22 cellular contexts compared by ENCODE assay signal in the genomic region with DNA sequence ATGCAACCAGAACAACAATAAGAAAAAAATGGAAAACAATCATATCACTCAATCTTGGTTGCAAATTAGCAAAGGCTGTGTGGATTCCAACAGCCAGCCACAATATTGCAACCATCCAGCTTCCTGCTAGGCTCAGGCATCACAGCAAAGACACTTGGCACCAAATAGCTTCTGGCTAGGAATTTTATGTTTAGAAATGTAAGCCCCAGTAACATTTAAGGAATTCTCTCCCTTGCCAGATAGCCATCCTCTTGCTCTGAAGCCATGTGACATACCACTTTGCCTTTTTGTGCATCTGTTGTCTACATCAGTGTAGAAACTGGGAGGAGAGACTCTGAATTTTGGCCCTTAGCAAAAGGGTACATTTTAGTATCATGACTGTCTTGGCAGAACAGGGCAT. TPM values are rescaled to one million over a fixed set of nuclear protein-coding genes. Genes with fewer than 3 reads are reported as not detected.
DNase-seq lines count a peak whose midpoint lies in the region; ATAC-seq and TF ChIP-seq lines count a peak whose summit lies in the region.
"Had no signal": no experiment of that assay in that cellular context is flagged by ENCODE, and none has a peak within 500 bp of the region (broad histone marks: within the 10 kb centered on the region; RNA-seq: fewer than 3 reads in every experiment).

No MANE protein-coding gene starts in this region.

- DNase-seq in GM04503 (ENCODE audit: low read depth): peak; percentile 99
- no peak for DNase-seq in ascending aorta (ENCODE audit: low spot score in 2 of 2)
- DNase-seq in fibroblast of villous mesenchyme (ENCODE audit: low read depth): peak; percentile 19
- no peak for DNase-seq in aorta
- no peak for DNase-seq in activated CD4-positive, alpha-beta T cell treated with anti-CD3 and anti-CD28 coated beads for 48 hours
- DNase-seq in pons (ENCODE audit: low spot score): no peak
- DNase-seq: activated B cell treated with CpG ODN at 0.5 μM for 24 hours; activated CD8-positive, alpha-beta T cell treated with anti-CD3 and anti-CD28 coated beads for 36 hours; activated T-cell treated with anti-CD3 and anti-CD28 coated beads, Interleukin-2, amount 50 U/mL, for 72 hours; brain microvascular endothelial cell; CD4-positive, alpha-beta T cell; cortex of kidney; DMS79; left ventricle myocardium superior; NCI-H146; NCI-H774; ovary; SIG-M5; stimulated activated CD4-positive, alpha-beta T cell treated with anti-CD3 and anti-CD28 coated beads, Interleukin-4, amount 100 ng/mL, for 1 hour; T-helper 2 cell had no signal

- H3K36me3 ChIP-seq in ascending aorta (no peaks in the 10 kb centered on the region), aorta (ENCODE audit: control insufficient read depth in 1 of 2, insufficient read depth in 2 of 2, low read length in 1 of 2) (no peaks in the 10 kb centered on the region)
- H3K36me3 ChIP-seq: brain microvascular endothelial cell, ovary had no signal

- ATAC-seq in aorta (ENCODE audit: low FRiP score) (no peak), GM18502 (IDR thresholded peaks at IDR 0.05; ENCODE audit: poor library complexity, unreplicated experiment) (no peak)
- ATAC-seq: activated CD8-positive, alpha-beta T cell treated with anti-CD3 and anti-CD28 coated beads for 36 hours; activated T-cell treated with anti-CD3 and anti-CD28 coated beads, Interleukin-2, amount 50 U/mL, for 72 hours; left ventricle myocardium superior had no signal

- no peak for TF ChIP-seq CTCF in ascending aorta (IDR thresholded peaks at IDR 0.05)
- TF ChIP-seq CTCF in fibroblast of villous mesenchyme (IDR thresholded peaks at IDR 0.05; ENCODE audit: insufficient read depth, low read depth, low read length): no peak

- peak overlapping the region; percentile 83 to 84 for H3K27ac ChIP-seq in ascending aorta
- peak overlapping the region; percentile 55 to 95 for H3K27ac ChIP-seq in aorta (ENCODE audit: low read depth in 1 of 2, low read length in 2 of 2)
- H3K27ac ChIP-seq: brain microvascular endothelial cell had no signal

- no peaks in the 10 kb centered on the region for H3K27me3 ChIP-seq in ascending aorta
- H3K27me3 ChIP-seq in aorta (ENCODE audit: control insufficient read depth in 1 of 2, insufficient read depth in 2 of 2, low read length in 1 of 2): no peaks in the 10 kb centered on the region
- H3K27me3 ChIP-seq: brain microvascular endothelial cell, ovary had no signal

- H3K4me1 ChIP-seq in ascending aorta (peaks cover 11 to 22% of the 10 kb centered on the region in 2 donors), aorta (ENCODE audit: control insufficient read depth in 1 of 2, insufficient read depth in 2 of 2, low read length in 2 of 2) (peaks cover 4 to 17% of the 10 kb centered on the region in 2 donors)

- peak overlapping the region in 1 of 2 donors; percentile 5 for H3K4me3 ChIP-seq in ascending aorta
- H3K4me3 ChIP-seq in fibroblast of villous mesenchyme (ENCODE audit: low read depth, low read length): no peak overlapping the region
- H3K4me3 ChIP-seq in aorta (ENCODE audit: low read length in 2 of 2): no peak overlapping the region
- H3K4me3 ChIP-seq: ovary, skin epidermis had no signal

- intact Hi-C loops in ascending aorta (cut with DNase I): no loop called here
- intact Hi-C loops in aorta (cut with DNase I): loop anchor here in 1 of 2 donors (10.0 kb wide), 1 partner anchor 571 kb away; no protein-coding TSS in a partner anchor

- H3K9me3 ChIP-seq in ascending aorta: no peaks in the 10 kb centered on the region
- no peaks in the 10 kb centered on the region for H3K9me3 ChIP-seq in aorta (ENCODE audit: control insufficient read depth, low read length)
- H3K9me3 ChIP-seq: ovary had no signal

RNA-seq across cellular contexts. Expression of a gene that starts 22.2 kb away (rescaled TPM):
- total RNA-seq in ascending aorta (15.8 TPM), fibroblast of villous mesenchyme (5.8 and 6.9 TPM in 2 replicates), aorta (1 to 10 TPM; 4.5 to 6.6 TPM)
- polyA plus RNA-seq in aorta: 1 to 10 TPM; 2.6 to 4.1 TPM
- total RNA-seq: activated B cell treated with CpG ODN at 0.5 μM for 24 hours; CD4-positive, alpha-beta T cell had no signal

Comparison
In these comparisons a context has a peak if more than half of its experiments do, and no peak if none do; other contexts are left out.
1. DNase-seq: peak in GM04503 (single experiment) and fibroblast of villous mesenchyme (single experiment); none in ascending aorta (0 of 2), aorta (0 of 2), activated CD4-positive, alpha-beta T cell treated with anti-CD3 and anti-CD28 coated beads for 48 hours (single experiment) and pons (single experiment).